Comparison of ENCODE assay signal across 8 cellular contexts in genomic region chr1:13960376-13960987, GRCh38.
DNase-seq lines count a peak whose midpoint lies in the region; ATAC-seq, FAIRE-seq and TF ChIP-seq lines count a peak whose summit lies in the region.

No MANE protein-coding gene starts in this region.

- no peak overlapping the region for H3K27ac Mint-ChIP-seq in astrocyte (ENCODE audit: unreplicated experiment)

- H3K4me2 ChIP-seq in Karpas-422 (ENCODE audit: low read depth, low read length, poor library complexity, severe bottlenecking), result no peak overlapping the region
- H3K4me2 ChIP-seq in astrocyte (ENCODE audit: low read length), result no peak overlapping the region

- H3K4me1 ChIP-seq in Karpas-422 (ENCODE audit: low read length), result no peaks in the 10 kb centered on the region
- H3K4me1 ChIP-seq in astrocyte (ENCODE audit: insufficient read depth, low read length), result no peaks in the 10 kb centered on the region
- H3K4me1 ChIP-seq in sigmoid colon, result no peaks in the 10 kb centered on the region

- H3K4me3 ChIP-seq in Karpas-422 (ENCODE audit: low read length) (no peak overlapping the region), astrocyte (ENCODE audit: insufficient read depth, low read depth, low read length) (no peak overlapping the region), sigmoid colon (no peak overlapping the region)

- H3K9me3 Mint-ChIP-seq in astrocyte (ENCODE audit: unreplicated experiment), result peaks cover 4% of the 10 kb centered on the region

- intact Hi-C loops in sigmoid colon (cut with DNase I), result loop anchor here (1.0 to 5.0 kb wide), 2 partner anchors 295 to 1087 kb away; no protein-coding TSS in a partner anchor

- peaks cover 39% of the 10 kb centered on the region for H3K27me3 Mint-ChIP-seq in astrocyte (ENCODE audit: low read depth, unreplicated experiment)

- in situ Hi-C loops in G401 (cut with HindIII; ENCODE audit: low sequenced_read_pairs), result no loop called here

- TF ChIP-seq CTCF in astrocyte (IDR thresholded peaks at IDR 0.05; ENCODE audit: insufficient read depth, low read depth, low read length) (peak; percentile 91), sigmoid colon (IDR thresholded peaks at IDR 0.05) (peak; percentile 77 to 94 (median 92))

- no peaks in the 10 kb centered on the region for H3K9me3 ChIP-seq in Karpas-422 (ENCODE audit: low read length)
- no peaks in the 10 kb centered on the region for H3K9me3 ChIP-seq in astrocyte (ENCODE audit: insufficient read depth, low read depth, low read length)
- H3K9me3 ChIP-seq in sigmoid colon, result no peaks in the 10 kb centered on the region

- H3K4me3 Mint-ChIP-seq in astrocyte (ENCODE audit: unreplicated experiment), result no peak overlapping the region

- FAIRE-seq in astrocyte (lab: Jason Lieb, UNC), result peak; percentile 90

- no peaks in the 10 kb centered on the region for H3K4me1 Mint-ChIP-seq in astrocyte (ENCODE audit: low read depth, unreplicated experiment)

- no peaks in the 10 kb centered on the region for H4K20me1 ChIP-seq in Karpas-422 (ENCODE audit: insufficient read depth, low read depth, low read length)
- H4K20me1 ChIP-seq in astrocyte (ENCODE audit: insufficient read depth, low read length), result no peaks in the 10 kb centered on the region

- ATAC-seq in HG02870 (IDR thresholded peaks at IDR 0.05; ENCODE audit: unreplicated experiment) (no peak), HG03095 (IDR thresholded peaks at IDR 0.05; ENCODE audit: unreplicated experiment) (no peak)

- no peak for TF ChIP-seq POLR2A in sigmoid colon (IDR thresholded peaks at IDR 0.05)

- no peak overlapping the region for H3K9ac ChIP-seq in Karpas-422 (ENCODE audit: low read length)
- H3K9ac ChIP-seq in astrocyte (ENCODE audit: low read length), result no peak overlapping the region

- H3K79me2 ChIP-seq in Karpas-422 (ENCODE audit: low read length) (no peaks in the 10 kb centered on the region), astrocyte (ENCODE audit: insufficient read depth, low read length) (no peaks in the 10 kb centered on the region)

- H3K36me3 ChIP-seq in Karpas-422 (ENCODE audit: insufficient read depth, low read length) (no peaks in the 10 kb centered on the region), astrocyte (ENCODE audit: insufficient read depth, low read length) (no peaks in the 10 kb centered on the region), sigmoid colon (no peaks in the 10 kb centered on the region)

- H3K27me3 ChIP-seq in Karpas-422 (ENCODE audit: low read length) (no peaks in the 10 kb centered on the region), astrocyte (ENCODE audit: insufficient read depth, low read length) (peaks cover 2% of the 10 kb centered on the region), sigmoid colon (no peaks in the 10 kb centered on the region)

- DNase-seq in G401 (ENCODE audit: low spot score) (peak; percentile 76), Karpas-422 (peak; percentile 87), T-helper 2 cell (peak in 4 of 5 experiments; percentile 24 to 42 (median 39)), astrocyte (ENCODE audit: low read depth) (peak; percentile 10), hepatic stellate cell (ENCODE audit: low spot score) (peak; percentile 57), sigmoid colon (peak; percentile 81)

- H2AFZ ChIP-seq in Karpas-422 (ENCODE audit: low read length), result no peak overlapping the region
- peak overlapping the region; percentile 24 for H2AFZ ChIP-seq in astrocyte (ENCODE audit: low read depth, low read length)

- no peaks in the 10 kb centered on the region for H3K9me2 ChIP-seq in Karpas-422 (replicated peaks; ENCODE audit: insufficient read depth, low read length)

- TF ChIP-seq EP300 in sigmoid colon (IDR thresholded peaks at IDR 0.05), result no peak

- H3K27ac ChIP-seq in Karpas-422 (ENCODE audit: low read length) (no peak overlapping the region), astrocyte (ENCODE audit: low read depth, low read length) (no peak overlapping the region), sigmoid colon (no peak overlapping the region)

- no peaks in the 10 kb centered on the region for H3K36me3 Mint-ChIP-seq in astrocyte (ENCODE audit: low read depth, unreplicated experiment)

- WGBS in sigmoid colon, 2 donors, result 10 to 13% methylated on average over 12 of the region's 12 CpGs

Comparison
In these comparisons a context has a peak if more than half of its experiments do, and no peak if none do; other contexts are left out.
1. DNase-seq: peak in every context shown above with its lines; median percentile 87 in Karpas-422; 81 in sigmoid colon; 76 in G401; 57 in hepatic stellate cell; 39 in T-helper 2 cell; 10 in astrocyte.